12 cellular contexts compared by ENCODE assay signal in genomic region chr2:227461878-227462462, GRCh38. TPM values are rescaled to one million over a fixed set of nuclear protein-coding genes. Genes with fewer than 3 reads are reported as not detected.
DNase-seq lines count a peak whose midpoint lies in the region; ATAC-seq, FAIRE-seq and TF ChIP-seq lines count a peak whose summit lies in the region.
"Had no signal": no experiment of that assay in that cellular context is flagged by ENCODE, and none has a peak within 500 bp of the region (broad histone marks: within the 10 kb centered on the region; RNA-seq: fewer than 3 reads in every experiment).

No MANE protein-coding gene starts in this region.

- H3K27ac ChIP-seq in kidney (ENCODE audit: low read depth in 2 of 2, low read length in 2 of 2): no peak overlapping the region
- H3K27ac ChIP-seq: coronary artery, heart right ventricle, upper lobe of left lung had no signal

- H3K9me3 ChIP-seq in kidney (ENCODE audit: control insufficient read depth in 1 of 2, low read length in 2 of 2): no peaks in the 10 kb centered on the region
- H3K9me3 ChIP-seq: heart right ventricle, upper lobe of left lung had no signal

- peak overlapping the region; percentile 79 to 87 for H3K4me3 Mint-ChIP-seq in activated T-cell treated with anti-CD3 and anti-CD28 coated beads, Interleukin-2, amount 50 U/mL, for 72 hours
- H3K4me3 Mint-ChIP-seq in stimulated activated memory B cell treated with anti-CD40 and anti-IgM and Interleukin-4, amounts not matched to agents 10 μg/mL and 1 μg/mL and 100 μg/mL, for 72 hours: peak overlapping the region; percentile 41

- H3K4me3 ChIP-seq in kidney (ENCODE audit: low read length in 2 of 2): no peak overlapping the region
- H3K4me3 ChIP-seq: coronary artery, heart right ventricle, upper lobe of left lung had no signal

- no peaks in the 10 kb centered on the region for H3K27me3 Mint-ChIP-seq in activated T-cell treated with anti-CD3 and anti-CD28 coated beads, Interleukin-2, amount 50 U/mL, for 72 hours (ENCODE audit: low read depth)
- H3K27me3 Mint-ChIP-seq in stimulated activated memory B cell treated with anti-CD40 and anti-IgM and Interleukin-4, amounts not matched to agents 10 μg/mL and 1 μg/mL and 100 μg/mL, for 72 hours: no peaks in the 10 kb centered on the region

- ATAC-seq in activated T-cell treated with anti-CD3 and anti-CD28 coated beads, Interleukin-2, amount 50 U/mL, for 72 hours (replicated peaks in 1 of 2): peak; percentile 1 to 16
- peak; percentile 11 for ATAC-seq in HG02571 (IDR thresholded peaks at IDR 0.05; ENCODE audit: unreplicated experiment)
- peak; percentile 13 for ATAC-seq in HG03460 (IDR thresholded peaks at IDR 0.05; ENCODE audit: unreplicated experiment)
- peak; percentile 14 for ATAC-seq in stimulated activated memory B cell treated with anti-CD40 and anti-IgM and Interleukin-4, amounts not matched to agents 10 μg/mL and 1 μg/mL and 100 μg/mL, for 72 hours
- ATAC-seq: heart right ventricle had no signal

- H3K9me3 Mint-ChIP-seq in activated T-cell treated with anti-CD3 and anti-CD28 coated beads, Interleukin-2, amount 50 U/mL, for 72 hours: no peaks in the 10 kb centered on the region
- no peaks in the 10 kb centered on the region for H3K9me3 Mint-ChIP-seq in stimulated activated memory B cell treated with anti-CD40 and anti-IgM and Interleukin-4, amounts not matched to agents 10 μg/mL and 1 μg/mL and 100 μg/mL, for 72 hours

- peaks cover 96% of the 10 kb centered on the region for H3K4me1 Mint-ChIP-seq in activated T-cell treated with anti-CD3 and anti-CD28 coated beads, Interleukin-2, amount 50 U/mL, for 72 hours (ENCODE audit: low read depth)
- peaks cover 75% of the 10 kb centered on the region for H3K4me1 Mint-ChIP-seq in stimulated activated memory B cell treated with anti-CD40 and anti-IgM and Interleukin-4, amounts not matched to agents 10 μg/mL and 1 μg/mL and 100 μg/mL, for 72 hours

- H3K9ac ChIP-seq in kidney (ENCODE audit: low read length in 2 of 2): no peak overlapping the region

- no peak for FAIRE-seq in kidney (lab: Jason Lieb, UNC)

- DNase-seq in activated T-cell treated with anti-CD3 and anti-CD28 coated beads, Interleukin-2, amount 50 U/mL, for 72 hours: no peak
- DNase-seq in activated T-cell treated with anti-CD3 and anti-CD28 coated beads, Interleukin-2, amount 50 U/mL, for 48 hours: no peak
- DNase-seq in NCI-H2107 (lab: John Stamatoyannopoulos, UW): no peak
- no peak for DNase-seq in kidney
- no peak for DNase-seq in C1 segment of cervical spinal cord (lab: John Stamatoyannopoulos, UW)
- DNase-seq: heart right ventricle, NCI-H2029, upper lobe of left lung had no signal

- intact Hi-C loops in kidney (cut with DNase I): no loop called here

- no peaks in the 10 kb centered on the region for H3K36me3 ChIP-seq in kidney (ENCODE audit: control insufficient read depth in 1 of 2, insufficient read depth in 2 of 2, low read length in 2 of 2)
- H3K36me3 ChIP-seq: heart right ventricle, upper lobe of left lung had no signal

- TF ChIP-seq CTCF in kidney (IDR thresholded peaks at IDR 0.05; ENCODE audit: borderline replicate concordance, extremely low read depth, insufficient read depth): no peak

- H3K4me1 ChIP-seq in kidney (ENCODE audit: control insufficient read depth in 1 of 2, insufficient read depth in 1 of 2, low read depth in 1 of 2, low read length in 2 of 2): no peaks in the 10 kb centered on the region

- peak overlapping the region; percentile 95 for H3K27ac Mint-ChIP-seq in activated T-cell treated with anti-CD3 and anti-CD28 coated beads, Interleukin-2, amount 50 U/mL, for 72 hours
- peak overlapping the region; percentile 90 for H3K27ac Mint-ChIP-seq in stimulated activated memory B cell treated with anti-CD40 and anti-IgM and Interleukin-4, amounts not matched to agents 10 μg/mL and 1 μg/mL and 100 μg/mL, for 72 hours

- peaks cover 0 to 2% of the 10 kb centered on the region in 2 donors for H3K36me3 Mint-ChIP-seq in activated T-cell treated with anti-CD3 and anti-CD28 coated beads, Interleukin-2, amount 50 U/mL, for 72 hours (ENCODE audit: insufficient read depth in 2 of 2)
- no peaks in the 10 kb centered on the region for H3K36me3 Mint-ChIP-seq in stimulated activated memory B cell treated with anti-CD40 and anti-IgM and Interleukin-4, amounts not matched to agents 10 μg/mL and 1 μg/mL and 100 μg/mL, for 72 hours

RNA-seq across cellular contexts. Expression of gene AGFG1, which starts 10.0 kb away (rescaled TPM):
- total RNA-seq in activated T-cell treated with anti-CD3 and anti-CD28 coated beads, Interleukin-2, amount 50 U/mL, for 72 hours: 100 to 1,000 TPM in 1 of 2 donors, 10 to 100 TPM in 1; 98.2 to 131 TPM
- 98.9 TPM for total RNA-seq in kidney
- polyA plus RNA-seq in kidney (ENCODE audit: insufficient read depth, low read depth, low replicate concordance): 36.6 TPM
